Comparison of ENCODE assay signal across 14 cellular contexts in the genomic region with DNA sequence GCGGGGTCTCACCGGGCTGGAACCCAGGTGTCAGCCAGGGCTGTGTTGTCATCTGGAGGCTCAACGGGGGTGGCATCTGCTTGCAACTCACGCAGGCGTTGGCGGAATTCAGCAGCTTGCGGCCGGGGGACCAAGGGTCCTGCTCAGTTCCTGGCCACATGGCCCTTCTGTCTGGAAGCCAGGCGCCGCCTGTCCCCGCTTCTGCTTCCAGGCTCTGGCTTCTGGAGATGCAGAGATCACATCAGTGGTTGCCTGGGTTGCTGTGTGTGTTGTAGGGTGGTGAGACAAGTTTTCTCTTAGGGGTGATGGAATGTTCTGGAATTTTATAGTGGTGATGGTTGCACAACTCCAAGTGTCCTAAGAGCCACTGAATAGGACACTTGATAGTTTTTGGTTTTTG. TPM values are rescaled to one million over a fixed set of nuclear protein-coding genes. Genes with fewer than 3 reads are reported as not detected.
DNase-seq lines count a peak whose midpoint lies in the region; ATAC-seq and TF ChIP-seq lines count a peak whose summit lies in the region.
"Had no signal": no experiment of that assay in that cellular context is flagged by ENCODE, and none has a peak within 500 bp of the region (broad histone marks: within the 10 kb centered on the region; RNA-seq: fewer than 3 reads in every experiment).

No MANE protein-coding gene starts in this region.

- TF ChIP-seq CTCF in dorsolateral prefrontal cortex (IDR thresholded peaks at IDR 0.05 in 54 of 56, conservative IDR thresholded peaks at IDR 0.05 in 2 of 56; ENCODE audit: low read depth in 1 of 56, partially characterized antibody in 56 of 56) (no peak), neural crest cell (conservative IDR thresholded peaks at IDR 0.05) (no peak), body of pancreas (IDR thresholded peaks at IDR 0.05) (no peak), MM.1S (IDR thresholded peaks at IDR 0.05; ENCODE audit: low read length) (no peak)

- no peaks in the 10 kb centered on the region for H3K36me3 ChIP-seq in CD4-positive, alpha-beta memory T cell (ENCODE audit: insufficient read depth, low read length)
- H3K36me3 ChIP-seq in NT2/D1 (ENCODE audit: insufficient read depth, insufficient read length, low read length) (peaks cover 80% of the 10 kb centered on the region), body of pancreas (replicated peaks in 1 of 2; ENCODE audit: insufficient read depth in 1 of 2, low read depth in 2 of 2) (peaks cover 0 to 4% of the 10 kb centered on the region in 2 donors), MM.1S (replicated peaks; ENCODE audit: insufficient read depth, low read length) (0 out of 2 replicates have a peak, but pooled peaks cover 2% of the 10 kb centered on the region)

- H3K9me2 ChIP-seq in MM.1S (replicated peaks; ENCODE audit: insufficient read depth, low read length): no peaks in the 10 kb centered on the region

- no peak overlapping the region for H3K27ac ChIP-seq in CD4-positive, alpha-beta memory T cell (ENCODE audit: low read depth, low read length)
- H3K27ac ChIP-seq in dorsolateral prefrontal cortex: peak overlapping the region in 56 of 59 donors; percentile 29 to 98 (median 88)
- peak overlapping the region in 2 of 4 donors; percentile 1 to 54 for H3K27ac ChIP-seq in body of pancreas
- no peak overlapping the region for H3K27ac ChIP-seq in MM.1S (ENCODE audit: low read length)
- H3K27ac ChIP-seq: ascending aorta, KMS-11 had no signal

- no peak for TF ChIP-seq POLR2A in body of pancreas (IDR thresholded peaks at IDR 0.05)

- H3K9me3 Mint-ChIP-seq in CD4-positive, alpha-beta memory T cell: no peaks in the 10 kb centered on the region
- no peaks in the 10 kb centered on the region for H3K9me3 Mint-ChIP-seq in neural crest cell

- no peak overlapping the region for H3K4me3 ChIP-seq in CD4-positive, alpha-beta memory T cell (ENCODE audit: low read length in 2 of 2)
- H3K4me3 ChIP-seq in NT2/D1 (ENCODE audit: insufficient read length, low read depth) (no peak overlapping the region), dorsolateral prefrontal cortex (peak overlapping the region in 32 of 59 donors; percentile 3 to 58 (median 34)), body of pancreas (no peak overlapping the region), MM.1S (ENCODE audit: low read length) (no peak overlapping the region)
- H3K4me3 ChIP-seq: ascending aorta, smooth muscle cell had no signal

- no peak overlapping the region for H2AFZ ChIP-seq in MM.1S (ENCODE audit: low read length)

- no peaks in the 10 kb centered on the region for H3K27me3 ChIP-seq in CD4-positive, alpha-beta memory T cell (ENCODE audit: insufficient read depth, low read length)
- H3K27me3 ChIP-seq in NT2/D1 (ENCODE audit: insufficient read depth, insufficient read length) (no peaks in the 10 kb centered on the region), dorsolateral prefrontal cortex (no peaks in the 10 kb centered on the region), body of pancreas (no peaks in the 10 kb centered on the region), MM.1S (replicated peaks; ENCODE audit: insufficient read depth, low read length) (no peaks in the 10 kb centered on the region)
- H3K27me3 ChIP-seq: ascending aorta had no signal

- H3K9me3 ChIP-seq in CD4-positive, alpha-beta memory T cell (ENCODE audit: control insufficient read depth in 1 of 2, low read length in 2 of 2): no peaks in the 10 kb centered on the region
- no peaks in the 10 kb centered on the region for H3K9me3 ChIP-seq in NT2/D1 (ENCODE audit: insufficient read depth, low read length)
- H3K9me3 ChIP-seq in body of pancreas: no peaks in the 10 kb centered on the region
- H3K9me3 ChIP-seq in MM.1S (replicated peaks; ENCODE audit: insufficient read depth, low read length): no peaks in the 10 kb centered on the region
- H3K9me3 ChIP-seq: ascending aorta had no signal

- WGBS in body of pancreas, 2 donors: 78 to 90% methylated on average over 3 to 11 of the region's 11 CpGs

- DNase-seq in CD4-positive, alpha-beta memory T cell: no peak
- DNase-seq in NT2/D1 (ENCODE audit: low read depth, low spot score) (no peak), dorsolateral prefrontal cortex (peak in 2 of 10 donors; percentile 62 to 63), neural crest cell (ENCODE audit: low read depth, low spot score) (no peak), body of pancreas (no peak), MM.1S (no peak)
- DNase-seq: activated CD8-positive, alpha-beta memory T cell treated with anti-CD3 and anti-CD28 coated beads, Interleukin-2, amount 50 U/mL, for 4 hours; T-helper 9 cell had no signal

- H3K36me3 Mint-ChIP-seq in CD4-positive, alpha-beta memory T cell: peaks cover 0 to 2% of the 10 kb centered on the region in 2 donors
- H3K36me3 Mint-ChIP-seq in neural crest cell (ENCODE audit: low read depth): peaks cover 4% of the 10 kb centered on the region

- peak overlapping the region in 6 of 7 donors; percentile 11 to 97 (median 85) for H3K27ac Mint-ChIP-seq in CD4-positive, alpha-beta memory T cell
- peak overlapping the region; percentile 63 for H3K27ac Mint-ChIP-seq in neural crest cell (ENCODE audit: unreplicated experiment)

- H3K27me3 Mint-ChIP-seq in CD4-positive, alpha-beta memory T cell: no peaks in the 10 kb centered on the region
- H3K27me3 Mint-ChIP-seq in neural crest cell (ENCODE audit: low read depth): no peaks in the 10 kb centered on the region

- H4K20me1 ChIP-seq in MM.1S (ENCODE audit: insufficient read depth, low read length): no peaks in the 10 kb centered on the region

- ATAC-seq in body of pancreas: no peak
- no peak for ATAC-seq in HG03520 (IDR thresholded peaks at IDR 0.05; ENCODE audit: unreplicated experiment)
- no peak for ATAC-seq in GM19395 (IDR thresholded peaks at IDR 0.05; ENCODE audit: unreplicated experiment)
- ATAC-seq: HCT116 had no signal

- 0 out of 2 replicates have a peak, but pooled peaks cover 6% of the 10 kb centered on the region for H3F3A ChIP-seq in MM.1S (ENCODE audit: insufficient read depth, low read length)

- peaks cover 7% of the 10 kb centered on the region for H3K4me1 ChIP-seq in CD4-positive, alpha-beta memory T cell (ENCODE audit: insufficient read depth, low read length)
- H3K4me1 ChIP-seq in NT2/D1 (ENCODE audit: insufficient read depth, insufficient read length) (peaks cover 37% of the 10 kb centered on the region), body of pancreas (peaks cover 64% of the 10 kb centered on the region), MM.1S (ENCODE audit: low read length) (0 out of 2 replicates have a peak, but pooled peaks cover 3% of the 10 kb centered on the region)

- intact Hi-C loops in CD4-positive, alpha-beta memory T cell (cut with micrococcal nuclease): no loop called here
- intact Hi-C loops in dorsolateral prefrontal cortex (cut with DNase I) (no loop called here), body of pancreas (cut with DNase I) (no loop called here)

- POLR2A ChIA-PET in CD4-positive, alpha-beta memory T cell (lab: Charles Lee; ENCODE audit: partially characterized antibody): interaction anchor here (0.9 kb wide), 1 partner anchor 138 kb away, joined by 4 read pairs; no protein-coding TSS in a partner anchor

- CTCF ChIA-PET in CD4-positive, alpha-beta memory T cell (lab: Charles Lee; ENCODE audit: partially characterized antibody): interaction anchor here (1.8 kb wide), 1 partner anchor 13 kb away, joined by 7 read pairs; no protein-coding TSS in a partner anchor

- H3K79me2 ChIP-seq in MM.1S (ENCODE audit: low read length): peaks cover 94% of the 10 kb centered on the region

- peak overlapping the region; percentile 57 for H3K9ac ChIP-seq in NT2/D1 (ENCODE audit: insufficient read length, low read depth)
- H3K9ac ChIP-seq in MM.1S (ENCODE audit: low read length): no peak overlapping the region
- H3K9ac ChIP-seq: KMS-11 had no signal

- H3K4me3 Mint-ChIP-seq in CD4-positive, alpha-beta memory T cell: peak overlapping the region in 4 of 8 donors; percentile 10 to 67 (median 34)
- H3K4me3 Mint-ChIP-seq in neural crest cell: peak overlapping the region; percentile 39

- H3K4me1 Mint-ChIP-seq in CD4-positive, alpha-beta memory T cell: peaks cover 6 to 32% (median 12%) of the 10 kb centered on the region in 4 donors
- H3K4me1 Mint-ChIP-seq in neural crest cell: peaks cover 9% of the 10 kb centered on the region

- H3K4me2 ChIP-seq in MM.1S (ENCODE audit: low read depth, low read length): no peak overlapping the region
- H3K4me2 ChIP-seq: KMS-11, smooth muscle cell had no signal

RNA-seq across cellular contexts. Expression of gene ADAT3, which starts 5.0 kb away (rescaled TPM):
- 1 to 10 TPM; 3.7 to 4.9 TPM for total RNA-seq in CD4-positive, alpha-beta memory T cell
- 1 to 10 TPM; 1.4 to 3.9 TPM for polyA plus RNA-seq in CD4-positive, alpha-beta memory T cell
- 10 to 100 TPM in 3 of 120 experiments, 1 to 10 TPM in 117; 2.5 to 11.7 (median 5.9) TPM for total RNA-seq in dorsolateral prefrontal cortex
- total RNA-seq in neural crest cell: 13.7 and 14.1 TPM in 2 replicates
- total RNA-seq in body of pancreas: 10 to 100 TPM; 10.5 to 13.7 TPM

RNA-seq across cellular contexts. Expression of gene SCAMP4, which starts 5.0 kb away (rescaled TPM):
- total RNA-seq in CD4-positive, alpha-beta memory T cell: 10 to 100 TPM; 23.4 to 29.1 TPM
- 10 to 100 TPM in 1 of 2 donors, 1 to 10 TPM in 1; 9.8 to 15.5 TPM for polyA plus RNA-seq in CD4-positive, alpha-beta memory T cell
- total RNA-seq in dorsolateral prefrontal cortex (10 to 100 TPM; 39.8 to 90.1 (median 58.7) TPM), neural crest cell (71.2 and 79.9 TPM in 2 replicates), body of pancreas (10 to 100 TPM; 37.6 to 67.2 TPM)

RNA-seq across cellular contexts. Expression of gene ABHD17A, which starts 24.9 kb away (rescaled TPM):
- total RNA-seq in CD4-positive, alpha-beta memory T cell: 100 to 1,000 TPM; 106 to 109 TPM
- 100 to 1,000 TPM; 138 to 204 TPM for polyA plus RNA-seq in CD4-positive, alpha-beta memory T cell
- total RNA-seq in dorsolateral prefrontal cortex (100 to 1,000 TPM in 118 of 120 experiments, 10 to 100 TPM in 2; 93.9 to 197 (median 126) TPM), neural crest cell (73.9 and 74.1 TPM in 2 replicates), body of pancreas (100 to 1,000 TPM in 1 of 2 donors, 10 to 100 TPM in 1; 56.8 to 100 TPM)

RNA-seq across cellular contexts. Expression of gene CSNK1G2, which starts 30.8 kb away (rescaled TPM):
- total RNA-seq in CD4-positive, alpha-beta memory T cell: 100 to 1,000 TPM; 142 to 144 TPM
- polyA plus RNA-seq in CD4-positive, alpha-beta memory T cell: 10 to 100 TPM; 11.3 to 56.7 TPM
- total RNA-seq in dorsolateral prefrontal cortex (10 to 100 TPM; 36.6 to 99.4 (median 58.0) TPM), neural crest cell (130 and 133 TPM in 2 replicates), body of pancreas (10 to 100 TPM; 35.3 to 65.6 TPM)

RNA-seq across cellular contexts. Expression of gene KLF16, which starts 46.8 kb away (rescaled TPM):
- total RNA-seq in CD4-positive, alpha-beta memory T cell: 10 to 100 TPM; 17.9 to 19.3 TPM
- polyA plus RNA-seq in CD4-positive, alpha-beta memory T cell: 1 to 10 TPM in 1 of 2 donors, under 1 TPM in 1; 0.39 to 1.3 TPM
- total RNA-seq in dorsolateral prefrontal cortex: 10 to 100 TPM; 18.4 to 58.7 (median 34.5) TPM
- 18.9 and 20.7 TPM in 2 replicates for total RNA-seq in neural crest cell
- 1 to 10 TPM; 2.3 to 3.6 TPM for total RNA-seq in body of pancreas

Comparison
In these comparisons a context has a peak if more than half of its experiments do, and no peak if none do; other contexts are left out.
1. H3K27ac ChIP-seq: peak in dorsolateral prefrontal cortex (56 of 59); none in CD4-positive, alpha-beta memory T cell (single experiment) and MM.1S (single experiment).
2. H3K4me3 ChIP-seq: peak in dorsolateral prefrontal cortex (32 of 59); none in CD4-positive, alpha-beta memory T cell (0 of 2), NT2/D1 (single experiment), body of pancreas (0 of 2) and MM.1S (single experiment).